Comparison of ENCODE assay signal across 10 cellular contexts in the genomic region with DNA sequence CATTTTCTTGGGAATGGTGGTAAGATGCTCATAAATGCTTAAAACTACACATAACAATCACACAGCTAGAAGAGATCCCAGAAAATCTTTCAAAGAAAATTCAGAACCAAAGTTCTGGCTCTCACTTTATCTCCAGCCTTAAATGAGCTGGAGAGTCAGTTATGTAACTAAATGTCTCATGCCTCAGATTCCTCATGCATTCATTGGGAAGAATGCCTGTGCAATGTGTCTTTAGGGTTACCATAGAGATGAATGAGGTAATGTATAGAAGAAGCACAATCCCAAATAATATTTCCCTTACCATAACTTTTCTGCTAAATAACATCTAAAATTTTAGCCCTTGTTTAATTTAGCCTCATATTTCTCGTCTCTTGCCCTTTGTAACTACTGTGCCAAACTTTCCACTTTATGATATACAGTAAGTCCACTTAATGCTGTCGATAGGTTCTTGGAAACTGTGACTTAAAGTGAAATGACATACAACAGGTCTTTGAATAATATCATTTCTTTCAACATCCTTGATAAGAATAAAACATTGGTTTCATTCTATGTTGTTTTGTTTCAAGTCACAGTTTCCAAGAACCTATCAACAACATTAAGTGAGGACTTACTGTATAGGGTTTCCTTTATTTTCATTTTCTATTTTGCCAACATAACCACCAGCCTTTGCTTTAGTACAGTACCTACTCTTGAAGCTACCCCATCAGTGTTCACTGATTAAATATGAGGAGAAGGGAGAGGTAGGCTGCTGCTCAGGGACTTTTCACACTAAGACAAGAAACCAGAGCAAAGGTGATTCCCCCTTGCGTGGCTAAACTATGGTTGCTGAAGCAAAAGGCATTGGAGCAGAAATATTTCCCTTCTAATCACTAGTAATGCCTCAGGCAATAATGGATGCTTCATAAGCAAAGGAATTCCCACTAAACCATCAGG.
DNase-seq lines count a peak whose midpoint lies in the region; ATAC-seq and TF ChIP-seq lines count a peak whose summit lies in the region.
"Had no signal": no experiment of that assay in that cellular context is flagged by ENCODE, and none has a peak within 500 bp of the region (broad histone marks: within the 10 kb centered on the region; RNA-seq: fewer than 3 reads in every experiment).

No MANE protein-coding gene starts in this region.

- no peak for TF ChIP-seq POLR2A in GM18505 (IDR thresholded peaks at IDR 0.05; ENCODE audit: borderline replicate concordance, extremely low read depth, insufficient read depth, insufficient read length)

- TF ChIP-seq CTCF in epithelial cell of esophagus (IDR thresholded peaks at IDR 0.05; ENCODE audit: insufficient read depth, low read depth, low read length, missing control alignments), result no peak

- ATAC-seq in GM21381 (IDR thresholded peaks at IDR 0.05; ENCODE audit: unreplicated experiment) (peak; percentile 38), GM18505 (IDR thresholded peaks at IDR 0.05; ENCODE audit: unreplicated experiment) (no peak)
- ATAC-seq: SK-N-SH treated with all-trans-retinoic acid at 6 μM for 48 hours had no signal

- no peak overlapping the region for H3K4me3 ChIP-seq in epithelial cell of esophagus (ENCODE audit: low read length)
- H3K4me3 ChIP-seq: lung had no signal

- DNase-seq in AG08395 (ENCODE audit: low spot score) (peak; percentile 42), NCI-H226 (peak; percentile 89), epithelial cell of esophagus (ENCODE audit: low read depth) (peak; percentile 81), mesenteric fat pad (ENCODE audit: low spot score) (no peak), MV-4-11 (lab: John Stamatoyannopoulos, UW) (no peak), NCI-H748 treated with DMSO at 0.1 percent for 48 hours (lab: John Stamatoyannopoulos, UW) (no peak)

Comparison
In these comparisons a context has a peak if more than half of its experiments do, and no peak if none do; other contexts are left out.
1. DNase-seq: peak in AG08395 (single experiment), NCI-H226 (single experiment) and epithelial cell of esophagus (single experiment); none in mesenteric fat pad (single experiment), MV-4-11 (single experiment) and NCI-H748 treated with DMSO at 0.1 percent for 48 hours (single experiment).